ENCODE assay signal across 15 cellular contexts in genomic region chr17:73689596-73690275, GRCh38. TPM values are rescaled to one million over a fixed set of nuclear protein-coding genes. Genes with fewer than 3 reads are reported as not detected.
DNase-seq lines count a peak whose midpoint lies in the region; ATAC-seq, FAIRE-seq and TF ChIP-seq lines count a peak whose summit lies in the region.
"Had no signal": no experiment of that assay in that cellular context is flagged by ENCODE, and none has a peak within 500 bp of the region (broad histone marks: within the 10 kb centered on the region; RNA-seq: fewer than 3 reads in every experiment).

No MANE protein-coding gene starts in this region.

- H3K4me3 Mint-ChIP-seq in H9 (no peak overlapping the region), neural progenitor cell (no peak overlapping the region)
- H3K4me3 Mint-ChIP-seq: B cell; CD8-positive, alpha-beta T cell; HFFc6 had no signal

- H3K18ac ChIP-seq in H9 (ENCODE audit: insufficient read length, low read depth, low read length): peak overlapping the region; percentile 34
- H3K18ac ChIP-seq in H1 (ENCODE audit: extremely low read depth, low read length): no peak overlapping the region

- CTCF ChIA-PET in H1 (lab: Charles Lee; ENCODE audit: partially characterized antibody): interaction anchor here (1.0 to 4.4 kb wide), 4 partner anchors 18 to 261 kb away, joined by 3 to 33 read pairs (median 6); no protein-coding TSS in a partner anchor

- peaks cover 15% of the 10 kb centered on the region for H3K27me3 Mint-ChIP-seq in H9 (ENCODE audit: low read depth)
- H3K27me3 Mint-ChIP-seq in neural progenitor cell (ENCODE audit: insufficient read depth, low read depth): peaks cover 6% of the 10 kb centered on the region

- no peak for TF ChIP-seq CTCF in H9 (conservative IDR thresholded peaks at IDR 0.05)
- TF ChIP-seq CTCF in H1 (IDR thresholded peaks at IDR 0.05; ENCODE audit: control extremely low read depth in 1 of 3, insufficient read depth in 1 of 3, low read depth in 1 of 3, low read length in 3 of 3): no peak
- TF ChIP-seq CTCF in neural progenitor cell (IDR thresholded peaks at IDR 0.05): no peak

- H2AFZ ChIP-seq in H9 (ENCODE audit: low read length): no peak overlapping the region
- no peak overlapping the region for H2AFZ ChIP-seq in H1 (ENCODE audit: low read length)
- no peak overlapping the region for H2AFZ ChIP-seq in neural progenitor cell (replicated peaks)

- H3K79me1 ChIP-seq in H9 (ENCODE audit: insufficient read depth, low read depth, low read length, poor library complexity, severe bottlenecking): no peaks in the 10 kb centered on the region
- H3K79me1 ChIP-seq in H1 (ENCODE audit: low read depth, low read length): no peaks in the 10 kb centered on the region

- no peak overlapping the region for H3K14ac ChIP-seq in H9 (ENCODE audit: insufficient read depth, low read length)
- no peak overlapping the region for H3K14ac ChIP-seq in H1 (ENCODE audit: insufficient read length)

- H3K36me3 Mint-ChIP-seq in H9 (ENCODE audit: insufficient read depth in 1 of 3, low read depth in 3 of 3): peaks cover 0 to 5% (median 0%) of the 10 kb centered on the region in 3 experiments; a peak in 2 of 7 replicates
- no peaks in the 10 kb centered on the region for H3K36me3 Mint-ChIP-seq in neural progenitor cell
- H3K36me3 Mint-ChIP-seq: CD8-positive, alpha-beta T cell had no signal

- H3K4me1 ChIP-seq in H9 (ENCODE audit: insufficient read depth, low read length) (peaks cover 13% of the 10 kb centered on the region), H1 (replicated peaks in 1 of 4; ENCODE audit: control insufficient read depth in 3 of 4, insufficient read depth in 4 of 4, low read length in 3 of 4) (peaks cover 5 to 21% (median 10%) of the 10 kb centered on the region in 4 experiments; a peak in 6 of 7 replicates), neural progenitor cell (peaks cover 13% of the 10 kb centered on the region)

- no peak overlapping the region for H2AK5ac ChIP-seq in H9 (ENCODE audit: insufficient read length, low read length)
- no peak overlapping the region; the same call in 1 of the 2 replicates for H2AK5ac ChIP-seq in H1 (ENCODE audit: low read depth, low read length)

- H4K91ac ChIP-seq in H9 (ENCODE audit: insufficient read length, low read depth, low read length) (no peak overlapping the region), H1 (replicated peaks; ENCODE audit: insufficient read length, low read length) (no peak overlapping the region)

- H4K8ac ChIP-seq in H9 (replicated peaks; ENCODE audit: insufficient read length, low read depth, low read length) (peak overlapping the region; percentile 35), H1 (ENCODE audit: extremely low read depth, insufficient read depth, low read length) (no peak overlapping the region)

- H2BK5ac ChIP-seq in H9 (ENCODE audit: insufficient read length, low read length) (no peak overlapping the region), H1 (ENCODE audit: low read depth, low read length) (peak overlapping the region; percentile 28; the same call in 1 of the 2 replicates)

- peaks cover 0 to 4% of the 10 kb centered on the region in 2 experiments; a peak in 2 of 5 replicates for H3K9me3 Mint-ChIP-seq in H9
- peaks cover 3% of the 10 kb centered on the region for H3K9me3 Mint-ChIP-seq in neural progenitor cell
- H3K9me3 Mint-ChIP-seq: CD8-positive, alpha-beta T cell had no signal

- DNase-seq in H9 (no peak), H1 (ENCODE audit: low read depth in 1 of 2, low spot score in 2 of 2) (no peak), neural progenitor cell (ENCODE audit: low spot score) (no peak), urothelium cell line (ENCODE audit: low spot score) (no peak)
- DNase-seq: Calu3; CD8-positive, alpha-beta T cell; DND-41; EL; HFFc6 had no signal

- H3K79me2 ChIP-seq in H9 (ENCODE audit: insufficient read depth, low read length) (no peaks in the 10 kb centered on the region), H1 (ENCODE audit: control insufficient read depth in 1 of 2, insufficient read depth in 2 of 2, low read length in 2 of 2) (no peaks in the 10 kb centered on the region), neural progenitor cell (ENCODE audit: low read depth) (no peaks in the 10 kb centered on the region)

- H3T11ph ChIP-seq in H9 (ENCODE audit: low read length): no peak overlapping the region

- H3K4me1 Mint-ChIP-seq in H9 (peaks cover 60 to 65% of the 10 kb centered on the region in 2 experiments), neural progenitor cell (peaks cover 30% of the 10 kb centered on the region)
- H3K4me1 Mint-ChIP-seq: B cell had no signal

- no peak for TF ChIP-seq RAD21 in H1 (IDR thresholded peaks at IDR 0.05 in 1 of 2, conservative IDR thresholded peaks at IDR 0.05 in 1 of 2; ENCODE audit: low read depth in 2 of 2, low read length in 2 of 2)

- POLR2A ChIA-PET in H1 (lab: Charles Lee; ENCODE audit: partially characterized antibody): no interaction called here

- H3K36me3 ChIP-seq in H1 (ENCODE audit: control insufficient read depth in 2 of 4, insufficient read depth in 4 of 4, low read length in 3 of 4) (no peaks in the 10 kb centered on the region), neural progenitor cell (no peaks in the 10 kb centered on the region)
- H3K36me3 ChIP-seq: BLaER1 treated with 17β-estradiol and CSF1 and Interleukin-3, amounts not matched to agents 10 nM and 100 nM had no signal

- H3K27me3 ChIP-seq in H9 (ENCODE audit: insufficient read depth, low read length) (no peaks in the 10 kb centered on the region), H1 (replicated peaks in 1 of 4; ENCODE audit: control insufficient read depth in 3 of 4, extremely low read depth in 1 of 4, insufficient read depth in 3 of 4, low read length in 3 of 4) (no peaks in the 10 kb centered on the region; a peak in 1 of 7 replicates), neural progenitor cell (no peaks in the 10 kb centered on the region)
- H3K27me3 ChIP-seq: BLaER1 treated with 17β-estradiol and CSF1 and Interleukin-3, amounts not matched to agents 10 nM and 100 nM had no signal

- no peak for TF ChIP-seq EP300 in H1 (IDR thresholded peaks at IDR 0.05; ENCODE audit: borderline replicate concordance in 1 of 2, low read depth in 2 of 2, low read length in 2 of 2)

- H2BK12ac ChIP-seq in H9 (ENCODE audit: insufficient read length, low read depth, low read length): no peak overlapping the region
- no peak overlapping the region for H2BK12ac ChIP-seq in H1 (ENCODE audit: low read depth, low read length)

- no peaks in the 10 kb centered on the region for H4K20me1 ChIP-seq in H9 (ENCODE audit: control insufficient read depth, insufficient read depth, insufficient read length)
- H4K20me1 ChIP-seq in H1 (replicated peaks in 1 of 2; ENCODE audit: control insufficient read depth in 1 of 2, insufficient read depth in 2 of 2, low read length in 2 of 2): no peaks in the 10 kb centered on the region
- no peaks in the 10 kb centered on the region for H4K20me1 ChIP-seq in neural progenitor cell (ENCODE audit: low read depth)
- H4K20me1 ChIP-seq: BLaER1 treated with 17β-estradiol and CSF1 and Interleukin-3, amounts not matched to agents 10 nM and 100 nM had no signal

- H2BK20ac ChIP-seq in H9 (ENCODE audit: low read depth, low read length, poor library complexity, severe bottlenecking) (no peak overlapping the region), H1 (ENCODE audit: low read length) (no peak overlapping the region)

- no peak overlapping the region for H3K27ac ChIP-seq in H9 (ENCODE audit: insufficient read length, low read depth, low read length)
- H3K27ac ChIP-seq in H1 (ENCODE audit: low read depth, low read length): no peak overlapping the region
- no peak overlapping the region for H3K27ac ChIP-seq in neural progenitor cell
- H3K27ac ChIP-seq: BLaER1 treated with 17β-estradiol and CSF1 and Interleukin-3, amounts not matched to agents 10 nM and 100 nM had no signal

- H3K23ac ChIP-seq in H9 (ENCODE audit: insufficient read length, low read depth, low read length): no peak overlapping the region
- H3K23ac ChIP-seq in H1 (ENCODE audit: insufficient read length): no peak overlapping the region

- TF ChIP-seq POLR2A in H1 (IDR thresholded peaks at IDR 0.05; ENCODE audit: control extremely low read depth in 1 of 2, low read depth in 2 of 2, low read length in 2 of 2): no peak

- no peak overlapping the region for H4K5ac ChIP-seq in H9 (ENCODE audit: insufficient read length, low read depth, low read length)
- no peak overlapping the region for H4K5ac ChIP-seq in H1 (ENCODE audit: insufficient read length, low read depth, low read length)

- no peak overlapping the region for H3K27ac Mint-ChIP-seq in H9
- H3K27ac Mint-ChIP-seq in neural progenitor cell: peak overlapping the region; percentile 80
- H3K27ac Mint-ChIP-seq: B cell; CD8-positive, alpha-beta T cell; HFFc6 had no signal

- no peak overlapping the region for H3K56ac ChIP-seq in H9 (ENCODE audit: insufficient read length, low read depth, low read length)
- no peak overlapping the region for H3K56ac ChIP-seq in H1 (replicated peaks; ENCODE audit: insufficient read length, low read depth, low read length)

- H3K9ac ChIP-seq in H9 (ENCODE audit: extremely low read depth, insufficient read length, low read length) (no peak overlapping the region), H1 (replicated peaks in 1 of 4; ENCODE audit: extremely low read depth in 1 of 4, low read depth in 3 of 4, low read length in 3 of 4) (no peak overlapping the region; a peak in 1 of 7 replicates), neural progenitor cell (no peak overlapping the region)
- H3K9ac ChIP-seq: BLaER1 treated with 17β-estradiol and CSF1 and Interleukin-3, amounts not matched to agents 10 nM and 100 nM had no signal

- no peaks in the 10 kb centered on the region for H3K9me3 ChIP-seq in H9 (ENCODE audit: control insufficient read depth, low read depth, low read length)
- H3K9me3 ChIP-seq in H1 (ENCODE audit: insufficient read depth in 2 of 2, low read depth in 1 of 2, low read length in 1 of 2): no peaks in the 10 kb centered on the region
- H3K9me3 ChIP-seq in neural progenitor cell (ENCODE audit: low read depth): no peaks in the 10 kb centered on the region

- H2BK15ac ChIP-seq in H9 (ENCODE audit: low read depth, low read length) (no peak overlapping the region), H1 (ENCODE audit: low read length) (0 out of 2 replicates have a peak overlapping the region, but pooled peaks have one; percentile 76)

- H3F3A ChIP-seq in neural progenitor cell (ENCODE audit: low read depth): no peaks in the 10 kb centered on the region

- no peak overlapping the region for H2BK120ac ChIP-seq in H9 (ENCODE audit: low read depth, low read length, poor library complexity, severe bottlenecking)
- H2BK120ac ChIP-seq in H1 (replicated peaks; ENCODE audit: low read depth, low read length): no peak overlapping the region

- H3K23me2 ChIP-seq in H9 (ENCODE audit: insufficient read length, low read depth, low read length, poor library complexity, severe bottlenecking) (no peaks in the 10 kb centered on the region), H1 (ENCODE audit: low read depth, low read length) (no peaks in the 10 kb centered on the region)

- H3K4me3 ChIP-seq in H1 (ENCODE audit: extremely low read depth in 1 of 4, insufficient read depth in 2 of 4, low read depth in 3 of 4, low read length in 4 of 4) (no peak overlapping the region), neural progenitor cell (no peak overlapping the region)
- H3K4me3 ChIP-seq: BLaER1 treated with 17β-estradiol and CSF1 and Interleukin-3, amounts not matched to agents 10 nM and 100 nM; GM12878 had no signal

- no peak for FAIRE-seq in H1 (lab: Jason Lieb, UNC)
- FAIRE-seq in urothelium cell line (lab: Jason Lieb, UNC): peak; percentile 70
- FAIRE-seq: GM12878 had no signal

- ATAC-seq in HG03460 (IDR thresholded peaks at IDR 0.05; ENCODE audit: unreplicated experiment) (no peak), HG03378 (IDR thresholded peaks at IDR 0.05; ENCODE audit: unreplicated experiment) (no peak)
- ATAC-seq: CD8-positive, alpha-beta T cell; GM12878 had no signal

- WGBS in H9 (ENCODE audit: extremely low coverage, insufficient read length, low lambda C conversion rate): no CpG with 5 or more reads among the region's 13 CpGs
- 84% methylated on average over 13 of the region's 13 CpGs; no CpG with 5 or more reads in 1 of the 2 experiments for whole genome bisulfite sequencing in H1 (ENCODE audit: extremely low coverage in 1 of 2, insufficient coverage in 1 of 2, insufficient read length in 1 of 2, insufficient replicate concordance in 2 of 2, low coverage in 1 of 2, low lambda C conversion rate in 2 of 2, missing lambda C conversion rate in 1 of 2), 2 experiments

- H3K4me2 ChIP-seq in H9 (ENCODE audit: insufficient read depth, insufficient read length, low read length) (no peak overlapping the region), H1 (ENCODE audit: insufficient read depth in 1 of 2, low read depth in 2 of 2, low read length in 2 of 2) (no peak overlapping the region), neural progenitor cell (no peak overlapping the region)

- H3K4ac ChIP-seq in H9 (ENCODE audit: low read depth, low read length) (no peak overlapping the region), H1 (replicated peaks; ENCODE audit: insufficient read length, low read depth, low read length) (peak overlapping the region; percentile 22)

RNA-seq across cellular contexts. Expression of gene SDK2, which starts 45.5 kb away (rescaled TPM):
- 7.9 and 9.1 TPM in 2 replicates for total RNA-seq in H9 (2021)
- total RNA-seq in H1 (2021; fragmentation: NEBNext Ultra II Directional; extraction: Animal tissue kit (Norgen Biotek cat#: 25700)): 3.6 and 3.9 TPM in 2 replicates
- 4.1 and 5.9 TPM in 2 replicates for polyA plus RNA-seq in H1 (2011; rRNA removed)
- 2.3 TPM for polyA plus RNA-seq in H1 (2011; cell fraction: cytosol; rRNA removed)
- polyA plus RNA-seq in H1 (2011; cell fraction: nucleus; rRNA removed): 7.3 TPM
- 5.5 to 10.2 TPM (median 7.5 TPM) in 4 replicates for polyA plus RNA-seq in H1 (2012, experiment 1 of 2)
- polyA plus RNA-seq in H1 (2012, experiment 2 of 2): 3.6 TPM
- polyA plus RNA-seq in H1 (2013, experiment 1 of 2): 2.6 TPM
- 2.0 TPM for polyA plus RNA-seq in H1 (2013, experiment 2 of 2)
- 6.8 and 8.4 TPM in 2 replicates for polyA minus RNA-seq in H1 (2011; rRNA and poly(A)+ RNA removed)
- polyA minus RNA-seq in H1 (2011; cell fraction: cytosol; rRNA and poly(A)+ RNA removed): 10.9 TPM
- 13.8 TPM for polyA minus RNA-seq in H1 (2011; cell fraction: nucleus; rRNA and poly(A)+ RNA removed)
- 15.3 and 39.9 TPM in 2 replicates for total RNA-seq in neural progenitor cell (ENCODE audit: low replicate concordance)
- total RNA-seq: Calu3, HT-29 had no signal
